8 cellular contexts compared by ENCODE assay signal in the genomic region with DNA sequence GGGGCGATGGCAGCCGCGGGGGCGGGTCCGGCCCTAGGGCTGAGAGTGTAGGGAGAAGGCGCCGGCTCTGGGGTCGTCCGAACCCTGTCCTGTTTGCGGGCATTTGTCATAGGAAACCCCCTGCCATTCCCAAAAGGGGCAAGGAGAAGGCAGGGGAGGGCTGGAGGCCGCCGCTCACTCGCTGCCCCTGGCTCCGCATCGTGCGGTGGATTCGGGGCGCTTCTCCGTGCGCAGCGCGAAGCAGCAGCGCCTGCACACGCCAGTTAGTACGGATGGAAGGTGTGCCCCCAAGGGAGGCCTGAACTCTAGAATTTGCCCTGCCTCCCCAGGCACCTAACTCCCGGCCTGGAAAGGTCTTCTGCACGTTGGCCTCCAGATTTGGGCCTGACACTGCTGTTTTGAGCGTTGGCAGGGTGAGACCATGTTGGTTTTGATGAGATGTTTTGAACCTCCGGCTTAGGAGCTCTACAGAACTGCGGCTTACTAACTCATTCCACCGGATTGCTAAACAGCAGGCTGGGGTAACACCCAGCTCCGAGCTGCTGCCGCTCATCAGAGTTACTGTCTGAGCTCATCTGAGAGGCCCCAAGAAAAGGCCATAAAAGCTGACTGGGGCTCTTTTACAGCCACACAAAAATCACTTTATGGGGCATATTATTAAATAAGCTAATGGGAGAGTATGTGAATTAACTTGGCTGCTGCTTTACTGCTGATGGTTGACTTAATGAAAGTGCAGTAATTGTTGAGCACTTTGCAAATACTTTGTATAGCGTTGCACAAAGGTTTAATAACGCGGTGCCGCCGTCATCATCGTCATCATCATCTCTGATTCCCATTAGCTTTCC. TPM values are rescaled to one million over a fixed set of nuclear protein-coding genes. Genes with fewer than 3 reads are reported as not detected.
DNase-seq lines count a peak whose midpoint lies in the region; ATAC-seq and TF ChIP-seq lines count a peak whose summit lies in the region.

No MANE protein-coding gene starts in this region.

- peaks cover 2% of the 10 kb centered on the region for H3K36me3 Mint-ChIP-seq in activated CD4-positive, alpha-beta memory T cell treated with anti-CD3 and anti-CD28 coated beads for 36 hours
- peaks cover 0 to 6% (median 0%) of the 10 kb centered on the region in 3 donors for H3K36me3 Mint-ChIP-seq in naive thymus-derived CD8-positive, alpha-beta T cell
- H3K36me3 Mint-ChIP-seq in type B pancreatic cell, result peaks cover 3% of the 10 kb centered on the region

- no peaks in the 10 kb centered on the region for H3K9me3 Mint-ChIP-seq in activated CD4-positive, alpha-beta memory T cell treated with anti-CD3 and anti-CD28 coated beads for 36 hours
- no peaks in the 10 kb centered on the region for H3K9me3 Mint-ChIP-seq in naive thymus-derived CD8-positive, alpha-beta T cell
- no peaks in the 10 kb centered on the region for H3K9me3 Mint-ChIP-seq in type B pancreatic cell

- ATAC-seq in GM19455 (IDR thresholded peaks at IDR 0.05; ENCODE audit: unreplicated experiment), result peak; percentile 29
- ATAC-seq in naive thymus-derived CD8-positive, alpha-beta T cell, result peak; percentile 48 to 51

- POLR2A ChIA-PET in activated CD4-positive, alpha-beta memory T cell treated with anti-CD3 and anti-CD28 coated beads for 36 hours (lab: Charles Lee), result interaction anchor here (0.6 to 2.2 kb wide), 5 partner anchors 8 to 141 kb away, joined by 3 to 9 read pairs (median 4); no protein-coding TSS in a partner anchor
- POLR2A ChIA-PET in naive thymus-derived CD8-positive, alpha-beta T cell (lab: Charles Lee), result no interaction called here

- H3K9ac ChIP-seq in HUES48 (ENCODE audit: low read depth, low read length), result no peak overlapping the region

- H3K27ac ChIP-seq in HUES48 (ENCODE audit: low read depth, low read length) (no peak overlapping the region), esophagus muscularis mucosa (replicated peaks in 1 of 4) (peak overlapping the region; percentile 60 to 67 (median 62))

- H3K4me3 ChIP-seq in HUES48 (ENCODE audit: low read depth, low read length), result peak overlapping the region; percentile 75
- H3K4me3 ChIP-seq in esophagus muscularis mucosa, result peak overlapping the region; percentile 72 to 94 (median 76)

- peaks cover 27% of the 10 kb centered on the region for H3K27me3 Mint-ChIP-seq in activated CD4-positive, alpha-beta memory T cell treated with anti-CD3 and anti-CD28 coated beads for 36 hours
- peaks cover 0 to 17% (median 11%) of the 10 kb centered on the region in 5 donors for H3K27me3 Mint-ChIP-seq in naive thymus-derived CD8-positive, alpha-beta T cell
- peaks cover 38% of the 10 kb centered on the region for H3K27me3 Mint-ChIP-seq in type B pancreatic cell

- H3K9me3 ChIP-seq in HUES48 (ENCODE audit: control insufficient read depth, insufficient read depth, low read length), result no peaks in the 10 kb centered on the region
- no peaks in the 10 kb centered on the region for H3K9me3 ChIP-seq in esophagus muscularis mucosa

- H3K4me1 ChIP-seq in HUES48 (ENCODE audit: control insufficient read depth, insufficient read depth, low read length) (peaks cover 18% of the 10 kb centered on the region), esophagus muscularis mucosa (peaks cover 34 to 55% (median 42%) of the 10 kb centered on the region in 4 donors)

- peak; percentile 20 for DNase-seq in CD1c-positive myeloid dendritic cell (ENCODE audit: extremely low spot score)
- peak; percentile 76 for DNase-seq in activated CD4-positive, alpha-beta memory T cell treated with anti-CD3 and anti-CD28 coated beads for 36 hours
- no peak for DNase-seq in esophagus muscularis mucosa (ENCODE audit: extremely low spot score)
- peak in 4 of 10 donors; percentile 3 to 38 (median 31) for DNase-seq in naive thymus-derived CD8-positive, alpha-beta T cell
- no peak for DNase-seq in type B pancreatic cell (ENCODE audit: extremely low spot score, unreplicated experiment)
- no peak for DNase-seq in KG1 (lab: John Stamatoyannopoulos, UW)

- TF ChIP-seq CTCF in esophagus muscularis mucosa (IDR thresholded peaks at IDR 0.05) (no peak), type B pancreatic cell (conservative IDR thresholded peaks at IDR 0.05) (no peak)

- TF ChIP-seq EP300 in esophagus muscularis mucosa (IDR thresholded peaks at IDR 0.05), result no peak

- peak overlapping the region; percentile 94 for H3K4me3 Mint-ChIP-seq in activated CD4-positive, alpha-beta memory T cell treated with anti-CD3 and anti-CD28 coated beads for 36 hours
- H3K4me3 Mint-ChIP-seq in naive thymus-derived CD8-positive, alpha-beta T cell, result peak overlapping the region; percentile 92 to 99 (median 98)
- peak overlapping the region; percentile 98 for H3K4me3 Mint-ChIP-seq in type B pancreatic cell

- no peak for TF ChIP-seq POLR2A in esophagus muscularis mucosa (IDR thresholded peaks at IDR 0.05; ENCODE audit: low read depth)

- H3K27ac Mint-ChIP-seq in activated CD4-positive, alpha-beta memory T cell treated with anti-CD3 and anti-CD28 coated beads for 36 hours, result peak overlapping the region; percentile 44
- peak overlapping the region in 9 of 10 donors; percentile 20 to 91 (median 62) for H3K27ac Mint-ChIP-seq in naive thymus-derived CD8-positive, alpha-beta T cell
- H3K27ac Mint-ChIP-seq in type B pancreatic cell, result peak overlapping the region; percentile 87

- H3K36me3 ChIP-seq in HUES48 (ENCODE audit: control insufficient read depth, insufficient read depth, low read length), result peaks cover 4% of the 10 kb centered on the region; the same call in 1 of the 2 replicates
- H3K36me3 ChIP-seq in esophagus muscularis mucosa, result no peaks in the 10 kb centered on the region

- 51% methylated on average over 12 of the region's 39 CpGs for WGBS in esophagus muscularis mucosa

- intact Hi-C loops in activated CD4-positive, alpha-beta memory T cell treated with anti-CD3 and anti-CD28 coated beads for 36 hours (cut with micrococcal nuclease), result loop anchor here (1.0 to 5.0 kb wide), 3 partner anchors 13 to 139 kb away; no protein-coding TSS in a partner anchor
- intact Hi-C loops in esophagus muscularis mucosa (cut with DNase I), result no loop called here

- peaks cover 21% of the 10 kb centered on the region for H3K4me1 Mint-ChIP-seq in activated CD4-positive, alpha-beta memory T cell treated with anti-CD3 and anti-CD28 coated beads for 36 hours (ENCODE audit: low read depth)
- peaks cover 29 to 56% (median 42%) of the 10 kb centered on the region in 4 donors for H3K4me1 Mint-ChIP-seq in naive thymus-derived CD8-positive, alpha-beta T cell
- H3K4me1 Mint-ChIP-seq in type B pancreatic cell (ENCODE audit: unreplicated experiment), result peaks cover 40% of the 10 kb centered on the region

- peaks cover 54% of the 10 kb centered on the region for H3K27me3 ChIP-seq in HUES48 (ENCODE audit: control insufficient read depth, insufficient read depth, low read length)
- H3K27me3 ChIP-seq in esophagus muscularis mucosa, result peaks cover 0 to 23% (median 0%) of the 10 kb centered on the region in 4 donors

- CTCF ChIA-PET in activated CD4-positive, alpha-beta memory T cell treated with anti-CD3 and anti-CD28 coated beads for 36 hours (lab: Charles Lee), result interaction anchor here (0.8 to 1.0 kb wide), 3 partner anchors 98 to 367 kb away, joined by 3 to 4 read pairs (median 3); no protein-coding TSS in a partner anchor

RNA-seq across cellular contexts. Expression of a gene that starts 1.0 kb away (rescaled TPM):
- total RNA-seq in activated CD4-positive, alpha-beta memory T cell treated with anti-CD3 and anti-CD28 coated beads for 36 hours, result 1 to 10 TPM; 5.6 TPM
- 10 to 100 TPM; 14.5 to 21.3 (median 15.7) TPM for total RNA-seq in esophagus muscularis mucosa
- total RNA-seq in naive thymus-derived CD8-positive, alpha-beta T cell, result 10 to 100 TPM in 1 of 2 experiments, 1 to 10 TPM in 1; 8.1 to 10.2 TPM
- 1 to 10 TPM; 3.6 to 9.0 (median 5.1) TPM for polyA plus RNA-seq in naive thymus-derived CD8-positive, alpha-beta T cell
- total RNA-seq in type B pancreatic cell (ENCODE audit: low replicate concordance), result 16.0 and 24.6 TPM in 2 replicates

Comparison
In these comparisons a context has a peak if more than half of its experiments do, and no peak if none do; other contexts are left out.
1. DNase-seq: peak in CD1c-positive myeloid dendritic cell (single experiment) and activated CD4-positive, alpha-beta memory T cell treated with anti-CD3 and anti-CD28 coated beads for 36 hours (single experiment); none in esophagus muscularis mucosa (single experiment), type B pancreatic cell (single experiment) and KG1 (single experiment).
2. Peak in every context shown above with its lines, with median percentiles within 50 percentile points of each other: H3K27ac Mint-ChIP-seq and H3K4me3 Mint-ChIP-seq.